Comparison of ENCODE assay signal across 39 cellular contexts in the genomic region with DNA sequence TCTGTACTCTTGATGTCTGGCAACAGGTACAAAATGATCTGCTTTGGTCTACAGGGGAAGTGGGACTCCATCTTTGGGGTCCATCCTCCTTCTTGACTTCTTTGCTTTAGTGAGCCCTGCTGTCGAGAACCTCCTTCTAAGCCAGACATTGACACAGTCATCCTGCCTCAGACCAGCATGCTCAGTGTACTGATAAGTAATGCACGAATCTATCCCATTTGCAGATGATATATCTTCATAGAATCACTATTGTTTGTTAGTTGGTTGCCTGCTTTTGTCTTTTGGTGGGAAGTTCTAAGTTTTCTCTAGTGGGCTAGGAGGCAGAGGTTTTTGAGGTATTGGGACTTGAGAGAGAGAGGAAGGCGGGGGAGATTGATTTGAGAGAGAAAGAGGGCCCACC. TPM values are rescaled to one million over a fixed set of nuclear protein-coding genes. Genes with fewer than 3 reads are reported as not detected.
"Had no signal": no experiment of that assay in that cellular context is flagged by ENCODE, and none has a peak within 500 bp of the region (broad histone marks: within the 10 kb centered on the region; RNA-seq: fewer than 3 reads in every experiment).

No MANE protein-coding gene starts in this region.

- H3K9me3 ChIP-seq: adrenal gland, body of pancreas, breast epithelium had no signal

- H3K36me3 Mint-ChIP-seq: activated CD4-positive, alpha-beta memory T cell treated with anti-CD3 and anti-CD28 coated beads for 36 hours; activated naive CD4-positive, alpha-beta T cell treated with anti-CD3 and anti-CD28 coated beads, Interleukin-2, amount 50 U/mL, for 72 hours; activated naive CD8-positive, alpha-beta T cell treated with anti-CD3 and anti-CD28 coated beads for 36 hours had no signal

- H3K36me3 ChIP-seq: adrenal gland, brain microvascular endothelial cell, breast epithelium had no signal

- H3K4me1 Mint-ChIP-seq: activated B cell treated with CpG ODN at 0.5 μM for 24 hours; activated CD4-positive, alpha-beta T cell treated with anti-CD3 and anti-CD28 coated beads, Interleukin-2, amount 10 ng/mL, durations not matched to agents 24 days and 14 days; activated naive CD8-positive, alpha-beta T cell treated with anti-CD3 and anti-CD28 coated beads for 36 hours; activated T-helper 17 cell treated with anti-CD3 and anti-CD28 coated beads, Interleukin-2, amount 50 U/mL, for 72 hours had no signal

- ATAC-seq: activated CD8-positive, alpha-beta T cell treated with anti-CD3 and anti-CD28 coated beads for 36 hours; activated naive CD4-positive, alpha-beta T cell treated with anti-CD3 and anti-CD28 coated beads, Interleukin-2, amount 50 U/mL, for 72 hours; activated T-cell treated with anti-CD3 and anti-CD28 coated beads, Interleukin-2, amount 50 U/mL, for 4 hours; activated T-cell treated with anti-CD3 and anti-CD28 coated beads, Interleukin-2, amount 50 U/mL, for 72 hours; activated T-helper 17 cell treated with anti-CD3 and anti-CD28 coated beads, Interleukin-2, amount 50 U/mL, for 72 hours; body of pancreas had no signal

- H3K4me1 ChIP-seq: adrenal gland, body of pancreas, breast epithelium had no signal

- H3K27me3 ChIP-seq: adrenal gland, body of pancreas had no signal

- H3K4me3 Mint-ChIP-seq: activated B cell treated with CpG ODN at 0.5 μM for 24 hours; activated CD4-positive, alpha-beta memory T cell treated with anti-CD3 and anti-CD28 coated beads for 36 hours; activated CD4-positive, alpha-beta T cell treated with anti-CD3 and anti-CD28 coated beads, Interleukin-2, amount 10 ng/mL, durations not matched to agents 24 days and 14 days; activated CD8-positive, alpha-beta T cell treated with anti-CD3 and anti-CD28 coated beads for 36 hours; activated naive CD4-positive, alpha-beta T cell treated with anti-CD3 and anti-CD28 coated beads for 36 hours; activated naive CD8-positive, alpha-beta T cell treated with anti-CD3 and anti-CD28 coated beads for 36 hours; activated T-cell treated with anti-CD3 and anti-CD28 coated beads, Interleukin-2, amount 50 U/mL, for 4 hours; activated T-cell treated with anti-CD3 and anti-CD28 coated beads, Interleukin-2, amount 50 U/mL, for 72 hours; activated T-helper 1 cell treated with anti-CD3 and anti-CD28 coated beads, Interleukin-12 subunit alpha, Interleukin-12 subunit beta, Interleukin-2, Interleukin-4 antibody, amounts not matched to agents 30 ng/mL and 10 ng/mL and 1 ng/mL, durations not matched to agents 14 hours and 24 hours and 36 hours; activated T-helper 17 cell treated with anti-CD3 and anti-CD28 coated beads, Interleukin-2, amount 50 U/mL, for 72 hours; T-helper 2 cell treated with Interferon-gamma antibody and Interleukin-4, amounts not matched to agents 5 μg/mL and 100 μg/mL, for 36 hours had no signal

- H3K27me3 Mint-ChIP-seq: activated CD4-positive, alpha-beta memory T cell treated with anti-CD3 and anti-CD28 coated beads for 36 hours; activated CD8-positive, alpha-beta T cell treated with anti-CD3 and anti-CD28 coated beads for 36 hours; activated T-helper 17 cell treated with anti-CD3 and anti-CD28 coated beads, Interleukin-2, amount 50 U/mL, for 72 hours had no signal

- H3K9me3 Mint-ChIP-seq: activated B cell treated with CpG ODN at 0.5 μM for 24 hours; activated CD4-positive, alpha-beta memory T cell treated with anti-CD3 and anti-CD28 coated beads for 36 hours; activated CD4-positive, alpha-beta T cell treated with anti-CD3 and anti-CD28 coated beads, Interleukin-2, amount 10 ng/mL, durations not matched to agents 24 days and 14 days; activated CD8-positive, alpha-beta T cell treated with anti-CD3 and anti-CD28 coated beads for 36 hours; activated naive CD4-positive, alpha-beta T cell treated with anti-CD3 and anti-CD28 coated beads for 36 hours; activated naive CD4-positive, alpha-beta T cell treated with anti-CD3 and anti-CD28 coated beads, Interleukin-2, amount 50 U/mL, for 72 hours; activated naive CD8-positive, alpha-beta T cell treated with anti-CD3 and anti-CD28 coated beads for 36 hours; activated T-cell treated with anti-CD3 and anti-CD28 coated beads, Interleukin-2, amount 50 U/mL, for 4 hours; activated T-cell treated with anti-CD3 and anti-CD28 coated beads, Interleukin-2, amount 50 U/mL, for 72 hours; activated T-helper 1 cell treated with anti-CD3 and anti-CD28 coated beads, Interleukin-12 subunit alpha, Interleukin-12 subunit beta, Interleukin-2, Interleukin-4 antibody, amounts not matched to agents 30 ng/mL and 10 ng/mL and 1 ng/mL, durations not matched to agents 14 hours and 24 hours and 36 hours; activated T-helper 17 cell treated with anti-CD3 and anti-CD28 coated beads, Interleukin-2, amount 50 U/mL, for 72 hours; T-helper 2 cell treated with Interferon-gamma antibody and Interleukin-4, amounts not matched to agents 5 μg/mL and 100 μg/mL, for 36 hours had no signal

- DNase-seq: activated B cell treated with CpG ODN at 0.5 μM for 24 hours; activated CD4-positive, alpha-beta memory T cell treated with anti-CD3 and anti-CD28 coated beads for 36 hours; activated CD4-positive, alpha-beta T cell treated with anti-CD3 and anti-CD28 coated beads for 4 hours; activated CD4-positive, alpha-beta T cell treated with anti-CD3 and anti-CD28 coated beads, Interleukin-2, amount 10 ng/mL, durations not matched to agents 24 days and 14 days; activated CD4-positive, alpha-beta T cell treated with anti-CD3 and anti-CD28 coated beads, Interleukin-2, amount 50 U/mL, for 1 hour; activated CD4-positive, alpha-beta T cell treated with anti-CD3 and anti-CD28 coated beads, Interleukin-2, amount 50 U/mL, for 4 hours; activated CD4-positive, CD25-positive, alpha-beta regulatory T cell treated with anti-CD3 and anti-CD28 coated beads, Interleukin-2, amount 50 U/mL, for 72 hours; activated CD8-positive, alpha-beta memory T cell treated with anti-CD3 and anti-CD28 coated beads, Interleukin-2, amount 50 U/mL, for 4 hours; activated CD8-positive, alpha-beta T cell treated with anti-CD3 and anti-CD28 coated beads for 36 hours; activated effector memory CD4-positive, alpha-beta T cell treated with anti-CD3 and anti-CD28 coated beads, Interleukin-2, amount 50 U/mL, for 16 hours; activated gamma-delta T cell treated with Interleukin-2 at 50 U/mL for 16 hours; activated naive CD4-positive, alpha-beta T cell; activated naive CD4-positive, alpha-beta T cell treated with anti-CD3 and anti-CD28 coated beads for 36 hours; activated naive CD4-positive, alpha-beta T cell treated with anti-CD3 and anti-CD28 coated beads, Interleukin-2, amount 50 U/mL, for 16 hours; activated naive CD8-positive, alpha-beta T cell treated with anti-CD3 and anti-CD28 coated beads for 36 hours; activated T-cell treated with anti-CD3 and anti-CD28 coated beads for 4 hours; activated T-cell treated with anti-CD3 and anti-CD28 coated beads, Interleukin-2, amount 50 U/mL, for 1 hour; activated T-cell treated with anti-CD3 and anti-CD28 coated beads, Interleukin-2, amount 50 U/mL, for 4 hours; activated T-cell treated with anti-CD3 and anti-CD28 coated beads, Interleukin-2, amount 50 U/mL, for 72 hours; adrenal gland; amniotic stem cell; aorta; body of pancreas; brain microvascular endothelial cell; central memory CD4-positive, alpha-beta T cell; T-helper 2 cell; T-helper 9 cell had no signal

- H3K27ac Mint-ChIP-seq: activated B cell treated with CpG ODN at 0.5 μM for 24 hours; activated CD4-positive, alpha-beta memory T cell treated with anti-CD3 and anti-CD28 coated beads for 36 hours; activated CD4-positive, alpha-beta T cell treated with anti-CD3 and anti-CD28 coated beads, Interleukin-2, amount 10 ng/mL, durations not matched to agents 24 days and 14 days; activated CD8-positive, alpha-beta T cell treated with anti-CD3 and anti-CD28 coated beads for 36 hours; activated naive CD4-positive, alpha-beta T cell treated with anti-CD3 and anti-CD28 coated beads for 36 hours; activated naive CD4-positive, alpha-beta T cell treated with anti-CD3 and anti-CD28 coated beads, Interleukin-2, amount 50 U/mL, for 72 hours; activated naive CD8-positive, alpha-beta T cell treated with anti-CD3 and anti-CD28 coated beads for 36 hours; activated T-cell treated with anti-CD3 and anti-CD28 coated beads, Interleukin-2, amount 50 U/mL, for 72 hours; activated T-helper 1 cell treated with anti-CD3 and anti-CD28 coated beads, Interleukin-12 subunit alpha, Interleukin-12 subunit beta, Interleukin-2, Interleukin-4 antibody, amounts not matched to agents 30 ng/mL and 10 ng/mL and 1 ng/mL, durations not matched to agents 14 hours and 24 hours and 36 hours; activated T-helper 17 cell treated with anti-CD3 and anti-CD28 coated beads, Interleukin-2, amount 50 U/mL, for 72 hours; T-helper 2 cell treated with Interferon-gamma antibody and Interleukin-4, amounts not matched to agents 5 μg/mL and 100 μg/mL, for 36 hours had no signal

- H3K27ac ChIP-seq: adrenal gland, body of pancreas, brain microvascular endothelial cell, breast epithelium, VCaP had no signal

- FAIRE-seq: astrocyte, TTC549 had no signal

- H3K4me3 ChIP-seq: adrenal gland, body of pancreas, breast epithelium had no signal

RNA-seq across cellular contexts. Expression of gene H2BK1, which starts 8.9 kb away (rescaled TPM):
- total RNA-seq: activated CD4-positive, alpha-beta memory T cell treated with anti-CD3 and anti-CD28 coated beads for 36 hours; activated CD4-positive, alpha-beta T cell treated with anti-CD3 and anti-CD28 coated beads, Interleukin-2, amount 10 ng/mL, durations not matched to agents 24 days and 14 days; activated CD8-positive, alpha-beta memory T cell treated with anti-CD3 and anti-CD28 coated beads for 36 hours; activated CD8-positive, alpha-beta T cell treated with anti-CD3 and anti-CD28 coated beads for 36 hours; activated naive CD4-positive, alpha-beta T cell treated with anti-CD3 and anti-CD28 coated beads for 36 hours; activated naive CD8-positive, alpha-beta T cell treated with anti-CD3 and anti-CD28 coated beads for 36 hours; activated T-cell treated with anti-CD3 and anti-CD28 coated beads, Interleukin-2, amount 50 U/mL, for 4 hours; activated T-helper 1 cell treated with anti-CD3 and anti-CD28 coated beads, Interleukin-12 subunit alpha, Interleukin-12 subunit beta, Interleukin-2, Interleukin-4 antibody, amounts not matched to agents 30 ng/mL and 10 ng/mL and 1 ng/mL, durations not matched to agents 14 hours and 24 hours and 36 hours; adrenal gland; astrocyte; body of pancreas; breast epithelium; cardiac septum; cerebellum had no signal
- polyA plus RNA-seq: adrenal gland, aorta had no signal

RNA-seq across cellular contexts. Expression of gene ASB10, which starts 14.3 kb away (rescaled TPM):
- total RNA-seq: activated B cell treated with CpG ODN at 0.5 μM for 24 hours; activated CD4-positive, alpha-beta memory T cell treated with anti-CD3 and anti-CD28 coated beads for 36 hours; activated CD4-positive, alpha-beta T cell treated with anti-CD3 and anti-CD28 coated beads, Interleukin-2, amount 10 ng/mL, durations not matched to agents 24 days and 14 days; activated CD8-positive, alpha-beta memory T cell treated with anti-CD3 and anti-CD28 coated beads for 36 hours; activated CD8-positive, alpha-beta T cell treated with anti-CD3 and anti-CD28 coated beads for 36 hours; activated naive CD4-positive, alpha-beta T cell treated with anti-CD3 and anti-CD28 coated beads for 36 hours; activated naive CD4-positive, alpha-beta T cell treated with anti-CD3 and anti-CD28 coated beads, Interleukin-2, amount 50 U/mL, for 72 hours; activated naive CD8-positive, alpha-beta T cell treated with anti-CD3 and anti-CD28 coated beads for 36 hours; activated T-cell treated with anti-CD3 and anti-CD28 coated beads, Interleukin-2, amount 50 U/mL, for 4 hours; activated T-cell treated with anti-CD3 and anti-CD28 coated beads, Interleukin-2, amount 50 U/mL, for 72 hours; activated T-helper 1 cell treated with anti-CD3 and anti-CD28 coated beads, Interleukin-12 subunit alpha, Interleukin-12 subunit beta, Interleukin-2, Interleukin-4 antibody, amounts not matched to agents 30 ng/mL and 10 ng/mL and 1 ng/mL, durations not matched to agents 14 hours and 24 hours and 36 hours; activated T-helper 17 cell treated with anti-CD3 and anti-CD28 coated beads, Interleukin-2, amount 50 U/mL, for 72 hours; adrenal gland; aorta; astrocyte; body of pancreas; breast epithelium; cerebellum; T-helper 1 cell treated with Interleukin-12 subunit alpha and Interleukin-12 subunit beta and Interleukin-4 antibody, amounts not matched to agents 30 ng/mL and 1 ng/mL, for 36 hours had no signal
- polyA plus RNA-seq: adrenal gland, aorta had no signal

RNA-seq across cellular contexts. Expression of gene GBX1, which starts 33.9 kb away (rescaled TPM):
- total RNA-seq: activated B cell treated with CpG ODN at 0.5 μM for 24 hours; activated CD4-positive, alpha-beta memory T cell treated with anti-CD3 and anti-CD28 coated beads for 36 hours; activated CD4-positive, alpha-beta T cell treated with anti-CD3 and anti-CD28 coated beads, Interleukin-2, amount 10 ng/mL, durations not matched to agents 24 days and 14 days; activated CD8-positive, alpha-beta memory T cell treated with anti-CD3 and anti-CD28 coated beads for 36 hours; activated CD8-positive, alpha-beta T cell treated with anti-CD3 and anti-CD28 coated beads for 36 hours; activated naive CD4-positive, alpha-beta T cell treated with anti-CD3 and anti-CD28 coated beads for 36 hours; activated naive CD8-positive, alpha-beta T cell treated with anti-CD3 and anti-CD28 coated beads for 36 hours; activated T-cell treated with anti-CD3 and anti-CD28 coated beads, Interleukin-2, amount 50 U/mL, for 4 hours; activated T-cell treated with anti-CD3 and anti-CD28 coated beads, Interleukin-2, amount 50 U/mL, for 72 hours; activated T-helper 1 cell treated with anti-CD3 and anti-CD28 coated beads, Interleukin-12 subunit alpha, Interleukin-12 subunit beta, Interleukin-2, Interleukin-4 antibody, amounts not matched to agents 30 ng/mL and 10 ng/mL and 1 ng/mL, durations not matched to agents 14 hours and 24 hours and 36 hours; adrenal gland; aorta; astrocyte; body of pancreas; breast epithelium; cerebellum; T-helper 1 cell treated with Interleukin-12 subunit alpha and Interleukin-12 subunit beta and Interleukin-4 antibody, amounts not matched to agents 30 ng/mL and 1 ng/mL, for 36 hours had no signal
- polyA plus RNA-seq: adrenal gland, aorta had no signal
